Comparison of ENCODE assay signal across 8 cellular contexts in the genomic region with DNA sequence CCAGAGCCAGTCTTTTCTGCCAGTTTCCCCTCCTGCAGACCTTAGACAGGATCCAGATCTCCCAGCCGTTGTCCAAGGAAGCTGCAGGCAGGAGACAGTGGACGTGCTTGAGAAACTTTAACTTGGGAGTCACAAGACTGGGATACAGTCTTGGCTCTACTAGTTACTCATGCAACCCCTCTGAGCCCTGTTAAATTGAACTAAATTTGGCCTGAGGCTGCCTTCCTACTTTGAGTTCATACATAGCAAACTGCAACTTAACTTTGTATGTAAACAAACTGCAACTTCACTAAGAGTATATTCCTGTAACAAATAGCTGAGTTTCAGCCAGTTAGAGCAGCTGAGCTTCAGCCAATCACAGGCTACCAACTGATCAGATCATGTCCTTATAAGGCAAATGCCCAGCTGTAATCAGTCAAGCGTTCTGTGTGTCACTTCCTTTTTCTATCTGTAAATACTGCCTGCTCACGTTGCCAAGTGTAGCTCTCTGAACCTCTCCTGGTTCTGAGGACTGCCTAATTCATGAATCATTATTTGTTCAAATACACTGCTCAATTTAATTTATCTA.
DNase-seq lines count a peak whose midpoint lies in the region; ATAC-seq and TF ChIP-seq lines count a peak whose summit lies in the region.

No MANE protein-coding gene starts in this region.

- POLR2A ChIA-PET in activated CD8-positive, alpha-beta T cell treated with anti-CD3 and anti-CD28 coated beads for 36 hours (lab: Charles Lee): interaction anchor here (1.0 kb wide), 1 partner anchor 484 kb away, joined by 3 read pairs; no protein-coding TSS in a partner anchor

- no peak overlapping the region for H3K4me3 Mint-ChIP-seq in activated CD8-positive, alpha-beta T cell treated with anti-CD3 and anti-CD28 coated beads for 36 hours
- H3K4me3 Mint-ChIP-seq in activated naive CD4-positive, alpha-beta T cell treated with anti-CD3 and anti-CD28 coated beads, Interleukin-2, amount 10 ng/mL, durations not matched to agents 7 days and 5 days: no peak overlapping the region

- H3K27ac Mint-ChIP-seq in activated CD8-positive, alpha-beta T cell treated with anti-CD3 and anti-CD28 coated beads for 36 hours: no peak overlapping the region
- no peak overlapping the region for H3K27ac Mint-ChIP-seq in activated naive CD4-positive, alpha-beta T cell treated with anti-CD3 and anti-CD28 coated beads, Interleukin-2, amount 10 ng/mL, durations not matched to agents 7 days and 5 days

- H3K9me3 Mint-ChIP-seq in activated CD8-positive, alpha-beta T cell treated with anti-CD3 and anti-CD28 coated beads for 36 hours: peaks cover 16% of the 10 kb centered on the region
- peaks cover 10% of the 10 kb centered on the region for H3K9me3 Mint-ChIP-seq in activated naive CD4-positive, alpha-beta T cell treated with anti-CD3 and anti-CD28 coated beads, Interleukin-2, amount 10 ng/mL, durations not matched to agents 7 days and 5 days

- CTCF ChIA-PET in activated CD8-positive, alpha-beta T cell treated with anti-CD3 and anti-CD28 coated beads for 36 hours (lab: Charles Lee): interaction anchor here (0.7 to 2.0 kb wide), 5 partner anchors 10 to 501 kb away, joined by 3 to 8 read pairs (median 4); no protein-coding TSS in a partner anchor
- CTCF ChIA-PET in activated naive CD4-positive, alpha-beta T cell treated with anti-CD3 and anti-CD28 coated beads, Interleukin-2, amount 10 ng/mL, durations not matched to agents 7 days and 5 days (lab: Charles Lee): interaction anchor here (1.8 to 2.0 kb wide), 2 partner anchors 45 to 501 kb away, joined by 5 to 6 read pairs; no protein-coding TSS in a partner anchor

- H3K36me3 Mint-ChIP-seq in activated CD8-positive, alpha-beta T cell treated with anti-CD3 and anti-CD28 coated beads for 36 hours (ENCODE audit: low read depth): peaks cover 9% of the 10 kb centered on the region
- H3K36me3 Mint-ChIP-seq in activated naive CD4-positive, alpha-beta T cell treated with anti-CD3 and anti-CD28 coated beads, Interleukin-2, amount 10 ng/mL, durations not matched to agents 7 days and 5 days: no peaks in the 10 kb centered on the region

- DNase-seq in EL (peak; percentile 92), HT1080 (ENCODE audit: low read depth) (peak; percentile 98), kidney tubule cell (ENCODE audit: low spot score) (peak; percentile 98), cerebellar nuclear complex (lab: John Stamatoyannopoulos, UW) (no peak)
- DNase-seq in activated CD8-positive, alpha-beta T cell treated with anti-CD3 and anti-CD28 coated beads for 36 hours: no peak
- DNase-seq in activated naive CD4-positive, alpha-beta T cell treated with anti-CD3 and anti-CD28 coated beads, Interleukin-2, amount 10 ng/mL, durations not matched to agents 7 days and 5 days: no peak

- peak; percentile 62 for ATAC-seq in activated CD8-positive, alpha-beta T cell treated with anti-CD3 and anti-CD28 coated beads for 36 hours
- ATAC-seq in HG02840 (IDR thresholded peaks at IDR 0.05; ENCODE audit: low FRiP score, unreplicated experiment) (no peak), HG02938 (IDR thresholded peaks at IDR 0.05; ENCODE audit: unreplicated experiment) (no peak)

- TF ChIP-seq CTCF in activated CD8-positive, alpha-beta T cell treated with anti-CD3 and anti-CD28 coated beads for 36 hours (IDR thresholded peaks at IDR 0.05): no peak

- H3K27me3 Mint-ChIP-seq in activated CD8-positive, alpha-beta T cell treated with anti-CD3 and anti-CD28 coated beads for 36 hours: no peaks in the 10 kb centered on the region
- H3K27me3 Mint-ChIP-seq in activated naive CD4-positive, alpha-beta T cell treated with anti-CD3 and anti-CD28 coated beads, Interleukin-2, amount 10 ng/mL, durations not matched to agents 7 days and 5 days: peaks cover 8% of the 10 kb centered on the region

- peaks cover 5% of the 10 kb centered on the region for H3K4me1 Mint-ChIP-seq in activated CD8-positive, alpha-beta T cell treated with anti-CD3 and anti-CD28 coated beads for 36 hours (ENCODE audit: low read depth)
- H3K4me1 Mint-ChIP-seq in activated naive CD4-positive, alpha-beta T cell treated with anti-CD3 and anti-CD28 coated beads, Interleukin-2, amount 10 ng/mL, durations not matched to agents 7 days and 5 days: no peaks in the 10 kb centered on the region

- intact Hi-C loops in activated CD8-positive, alpha-beta T cell treated with anti-CD3 and anti-CD28 coated beads for 36 hours (cut with micrococcal nuclease): no loop called here

Comparison
In these comparisons a context has a peak if more than half of its experiments do, and no peak if none do; other contexts are left out.
1. DNase-seq: peak in EL (single experiment), HT1080 (single experiment) and kidney tubule cell (single experiment); none in activated CD8-positive, alpha-beta T cell treated with anti-CD3 and anti-CD28 coated beads for 36 hours (single experiment), activated naive CD4-positive, alpha-beta T cell treated with anti-CD3 and anti-CD28 coated beads, Interleukin-2, amount 10 ng/mL, durations not matched to agents 7 days and 5 days (single experiment) and cerebellar nuclear complex (0 of 2).